ENCODE assay signal across 1 cellular context in the genomic region with DNA sequence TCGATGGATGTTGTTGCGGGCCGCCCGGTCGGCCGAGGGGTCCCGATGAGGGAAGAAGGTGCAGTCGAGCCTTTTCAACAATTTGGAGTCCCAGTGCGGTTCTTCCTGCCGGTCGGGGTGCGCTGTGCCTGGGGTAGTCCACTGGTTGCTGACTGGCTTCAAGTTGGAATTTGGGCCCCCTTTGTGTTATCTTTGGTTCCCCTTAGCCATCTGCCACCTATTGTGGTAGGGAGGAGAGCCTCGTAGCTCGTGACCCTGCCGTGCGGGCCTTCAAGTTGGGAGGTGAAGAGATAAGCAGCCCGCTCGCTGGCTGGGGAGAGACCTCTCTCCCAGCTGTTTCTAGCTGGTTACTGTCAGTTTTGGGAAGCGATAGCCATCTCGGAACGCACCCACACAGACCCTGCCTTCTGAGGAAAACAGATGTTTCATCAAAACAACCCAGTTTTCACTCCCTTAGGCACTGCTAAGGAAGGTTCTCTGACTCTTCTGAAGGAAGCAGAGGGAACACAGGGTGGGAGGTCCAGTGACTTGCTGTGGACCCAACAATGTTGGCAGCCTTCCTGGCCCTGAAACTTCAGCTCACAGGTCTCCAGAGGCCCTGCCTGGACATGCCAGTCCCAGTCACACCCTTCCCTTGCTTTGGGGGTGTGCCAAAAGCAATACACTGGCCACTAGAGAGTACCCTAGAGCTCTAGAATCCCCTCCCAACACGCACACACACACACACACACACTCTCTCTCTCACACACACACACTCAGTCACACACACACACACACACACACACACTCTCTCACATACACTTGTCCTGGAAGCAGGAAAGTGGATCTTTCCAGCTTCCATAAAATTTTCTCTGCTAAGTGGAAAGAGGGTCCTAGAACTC.
TF ChIP-seq lines count a peak whose summit lies in the region.

No MANE protein-coding gene starts in this region.

TF ChIP-seq in K562, 482 proteins besides CTCF, POLR2A, EP300 and RAD21 (continued from another document and continues in another):
- TF ChIP-seq, protein P1, sequence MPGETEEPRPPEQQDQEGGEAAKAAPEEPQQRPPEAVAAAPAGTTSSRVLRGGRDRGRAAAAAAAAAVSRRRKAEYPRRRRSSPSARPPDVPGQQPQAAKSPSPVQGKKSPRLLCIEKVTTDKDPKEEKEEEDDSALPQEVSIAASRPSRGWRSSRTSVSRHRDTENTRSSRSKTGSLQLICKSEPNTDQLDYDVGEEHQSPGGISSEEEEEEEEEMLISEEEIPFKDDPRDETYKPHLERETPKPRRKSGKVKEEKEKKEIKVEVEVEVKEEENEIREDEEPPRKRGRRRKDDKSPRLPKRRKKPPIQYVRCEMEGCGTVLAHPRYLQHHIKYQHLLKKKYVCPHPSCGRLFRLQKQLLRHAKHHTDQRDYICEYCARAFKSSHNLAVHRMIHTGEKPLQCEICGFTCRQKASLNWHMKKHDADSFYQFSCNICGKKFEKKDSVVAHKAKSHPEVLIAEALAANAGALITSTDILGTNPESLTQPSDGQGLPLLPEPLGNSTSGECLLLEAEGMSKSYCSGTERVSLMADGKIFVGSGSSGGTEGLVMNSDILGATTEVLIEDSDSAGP (CRISPR knock-in tag; IDR thresholded peaks at IDR 0.05) = no peak
- no peak for TF ChIP-seq PURB (CRISPR knock-in tag; IDR thresholded peaks at IDR 0.05; ENCODE audit: low read depth)
- peak; percentile 87; the same call in 1 of the 2 replicates for TF ChIP-seq HDAC2 (IDR thresholded peaks at IDR 0.05)
- TF ChIP-seq CCNT2 (IDR thresholded peaks at IDR 0.05; ENCODE audit: borderline replicate concordance, extremely low read depth, insufficient read length, low read depth, low read length) = peak; percentile 60
- TF ChIP-seq KLF6 (CRISPR knock-in tag; IDR thresholded peaks at IDR 0.05; ENCODE audit: borderline replicate concordance) = no peak
- peak; percentile 55; the same call in 1 of the 2 replicates for TF ChIP-seq JUN (IDR thresholded peaks at IDR 0.05; ENCODE audit: borderline replicate concordance, low read depth, low read length)
- no peak for TF ChIP-seq JUN (CRISPR knock-in tag; IDR thresholded peaks at IDR 0.05; ENCODE audit: borderline replicate concordance)
- TF ChIP-seq MXI1 (IDR thresholded peaks at IDR 0.05; ENCODE audit: low read depth, low read length) = peak; percentile 51; the same call in 1 of the 2 replicates
- TF ChIP-seq FOXP1 (CRISPR knock-in tag; IDR thresholded peaks at IDR 0.05) = peak; percentile 68; the same call in 1 of the 2 replicates
- peak; percentile 66; the same call in 1 of the 2 replicates for TF ChIP-seq STAT5A (IDR thresholded peaks at IDR 0.05; ENCODE audit: borderline replicate concordance, low read length)
- TF ChIP-seq MBD2 (IDR thresholded peaks at IDR 0.05; ENCODE audit: borderline replicate concordance, low read depth) = peak; percentile 68
- no peak for TF ChIP-seq KDM2B (CRISPR knock-in tag; IDR thresholded peaks at IDR 0.05)
- no peak for TF ChIP-seq ZNF217 (CRISPR knock-in tag; IDR thresholded peaks at IDR 0.05)
- TF ChIP-seq, protein P2, sequence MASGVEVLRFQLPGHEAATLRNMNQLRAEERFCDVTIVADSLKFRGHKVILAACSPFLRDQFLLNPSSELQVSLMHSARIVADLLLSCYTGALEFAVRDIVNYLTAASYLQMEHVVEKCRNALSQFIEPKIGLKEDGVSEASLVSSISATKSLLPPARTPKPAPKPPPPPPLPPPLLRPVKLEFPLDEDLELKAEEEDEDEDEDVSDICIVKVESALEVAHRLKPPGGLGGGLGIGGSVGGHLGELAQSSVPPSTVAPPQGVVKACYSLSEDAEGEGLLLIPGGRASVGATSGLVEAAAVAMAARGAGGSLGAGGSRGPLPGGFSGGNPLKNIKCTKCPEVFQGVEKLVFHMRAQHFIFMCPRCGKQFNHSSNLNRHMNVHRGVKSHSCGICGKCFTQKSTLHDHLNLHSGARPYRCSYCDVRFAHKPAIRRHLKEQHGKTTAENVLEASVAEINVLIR (CRISPR knock-in tag; IDR thresholded peaks at IDR 0.05) = no peak
- TF ChIP-seq FOXA1 (IDR thresholded peaks at IDR 0.05; ENCODE audit: borderline replicate concordance) = no peak
- TF ChIP-seq TAF7 (tag; IDR thresholded peaks at IDR 0.05) = peak; percentile 16; the same call in 1 of the 2 replicates
- no peak for TF ChIP-seq IFI16 (CRISPR knock-in tag; IDR thresholded peaks at IDR 0.05)
- peak; percentile 18 to 49; a peak in 2 of 4 replicates for TF ChIP-seq ARNT (IDR thresholded peaks at IDR 0.05)
- peak; percentile 75 for TF ChIP-seq TOE1 (IDR thresholded peaks at IDR 0.05; ENCODE audit: borderline replicate concordance)
- TF ChIP-seq TOE1 (CRISPR knock-in tag; IDR thresholded peaks at IDR 0.05; ENCODE audit: borderline replicate concordance, low read depth) = no peak
- no peak for TF ChIP-seq ZNF778 (CRISPR knock-in tag; IDR thresholded peaks at IDR 0.05)
- TF ChIP-seq, protein P3, sequence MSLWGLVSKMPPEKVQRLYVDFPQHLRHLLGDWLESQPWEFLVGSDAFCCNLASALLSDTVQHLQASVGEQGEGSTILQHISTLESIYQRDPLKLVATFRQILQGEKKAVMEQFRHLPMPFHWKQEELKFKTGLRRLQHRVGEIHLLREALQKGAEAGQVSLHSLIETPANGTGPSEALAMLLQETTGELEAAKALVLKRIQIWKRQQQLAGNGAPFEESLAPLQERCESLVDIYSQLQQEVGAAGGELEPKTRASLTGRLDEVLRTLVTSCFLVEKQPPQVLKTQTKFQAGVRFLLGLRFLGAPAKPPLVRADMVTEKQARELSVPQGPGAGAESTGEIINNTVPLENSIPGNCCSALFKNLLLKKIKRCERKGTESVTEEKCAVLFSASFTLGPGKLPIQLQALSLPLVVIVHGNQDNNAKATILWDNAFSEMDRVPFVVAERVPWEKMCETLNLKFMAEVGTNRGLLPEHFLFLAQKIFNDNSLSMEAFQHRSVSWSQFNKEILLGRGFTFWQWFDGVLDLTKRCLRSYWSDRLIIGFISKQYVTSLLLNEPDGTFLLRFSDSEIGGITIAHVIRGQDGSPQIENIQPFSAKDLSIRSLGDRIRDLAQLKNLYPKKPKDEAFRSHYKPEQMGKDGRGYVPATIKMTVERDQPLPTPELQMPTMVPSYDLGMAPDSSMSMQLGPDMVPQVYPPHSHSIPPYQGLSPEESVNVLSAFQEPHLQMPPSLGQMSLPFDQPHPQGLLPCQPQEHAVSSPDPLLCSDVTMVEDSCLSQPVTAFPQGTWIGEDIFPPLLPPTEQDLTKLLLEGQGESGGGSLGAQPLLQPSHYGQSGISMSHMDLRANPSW (CRISPR knock-in tag; IDR thresholded peaks at IDR 0.05) = 0 out of 2 replicates have a peak, but pooled peaks have one; percentile 75
- peak; percentile 36; the same call in 1 of the 2 replicates for TF ChIP-seq ZNF41 (CRISPR knock-in tag; conservative IDR thresholded peaks at IDR 0.05)
- peak; percentile 66; the same call in 1 of the 2 replicates for TF ChIP-seq TCF7 (IDR thresholded peaks at IDR 0.05; ENCODE audit: borderline replicate concordance)
- TF ChIP-seq HOXB6 (CRISPR knock-in tag; IDR thresholded peaks at IDR 0.05; ENCODE audit: borderline replicate concordance) = no peak
- no peak for TF ChIP-seq SETDB1 (IDR thresholded peaks at IDR 0.05; ENCODE audit: low read length)
- peak; percentile 68; the same call in 1 of the 2 replicates for TF ChIP-seq DMBX1 (CRISPR knock-in tag; IDR thresholded peaks at IDR 0.05; ENCODE audit: borderline replicate concordance)
- TF ChIP-seq MTA2 (IDR thresholded peaks at IDR 0.05; ENCODE audit: low read depth) = peak; percentile 44
- TF ChIP-seq EZH2 (IDR thresholded peaks at IDR 0.05; ENCODE audit: borderline replicate concordance, low read depth, low read length) = no peak
- peak; percentile 74 for TF ChIP-seq TAL1 (IDR thresholded peaks at IDR 0.05)
- peak in 1 of 2 experiments; percentile 31; a peak in 1 of 4 replicates for TF ChIP-seq KDM1A (IDR thresholded peaks at IDR 0.05)
- peak; percentile 46 for TF ChIP-seq RB1 (IDR thresholded peaks at IDR 0.05; ENCODE audit: low read depth)
- TF ChIP-seq, protein P4, sequence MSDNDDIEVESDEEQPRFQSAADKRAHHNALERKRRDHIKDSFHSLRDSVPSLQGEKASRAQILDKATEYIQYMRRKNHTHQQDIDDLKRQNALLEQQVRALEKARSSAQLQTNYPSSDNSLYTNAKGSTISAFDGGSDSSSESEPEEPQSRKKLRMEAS (CRISPR knock-in tag; IDR thresholded peaks at IDR 0.05) = no peak
- TF ChIP-seq, protein P5, sequence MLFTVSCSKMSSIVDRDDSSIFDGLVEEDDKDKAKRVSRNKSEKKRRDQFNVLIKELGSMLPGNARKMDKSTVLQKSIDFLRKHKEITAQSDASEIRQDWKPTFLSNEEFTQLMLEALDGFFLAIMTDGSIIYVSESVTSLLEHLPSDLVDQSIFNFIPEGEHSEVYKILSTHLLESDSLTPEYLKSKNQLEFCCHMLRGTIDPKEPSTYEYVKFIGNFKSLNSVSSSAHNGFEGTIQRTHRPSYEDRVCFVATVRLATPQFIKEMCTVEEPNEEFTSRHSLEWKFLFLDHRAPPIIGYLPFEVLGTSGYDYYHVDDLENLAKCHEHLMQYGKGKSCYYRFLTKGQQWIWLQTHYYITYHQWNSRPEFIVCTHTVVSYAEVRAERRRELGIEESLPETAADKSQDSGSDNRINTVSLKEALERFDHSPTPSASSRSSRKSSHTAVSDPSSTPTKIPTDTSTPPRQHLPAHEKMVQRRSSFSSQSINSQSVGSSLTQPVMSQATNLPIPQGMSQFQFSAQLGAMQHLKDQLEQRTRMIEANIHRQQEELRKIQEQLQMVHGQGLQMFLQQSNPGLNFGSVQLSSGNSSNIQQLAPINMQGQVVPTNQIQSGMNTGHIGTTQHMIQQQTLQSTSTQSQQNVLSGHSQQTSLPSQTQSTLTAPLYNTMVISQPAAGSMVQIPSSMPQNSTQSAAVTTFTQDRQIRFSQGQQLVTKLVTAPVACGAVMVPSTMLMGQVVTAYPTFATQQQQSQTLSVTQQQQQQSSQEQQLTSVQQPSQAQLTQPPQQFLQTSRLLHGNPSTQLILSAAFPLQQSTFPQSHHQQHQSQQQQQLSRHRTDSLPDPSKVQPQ (CRISPR knock-in tag; IDR thresholded peaks at IDR 0.05; ENCODE audit: borderline replicate concordance) = no peak
- peak; percentile 77 for TF ChIP-seq ATF7 (IDR thresholded peaks at IDR 0.05)
- no peak for TF ChIP-seq ZFP30 (CRISPR knock-in tag; IDR thresholded peaks at IDR 0.05; ENCODE audit: borderline replicate concordance)
- peak; percentile 82 for TF ChIP-seq PML (IDR thresholded peaks at IDR 0.05; ENCODE audit: low read length)
- 0 out of 2 replicates have a peak, but pooled peaks have one; percentile 8 for TF ChIP-seq ZNF57 (CRISPR knock-in tag; IDR thresholded peaks at IDR 0.05)
- TF ChIP-seq, protein P6, sequence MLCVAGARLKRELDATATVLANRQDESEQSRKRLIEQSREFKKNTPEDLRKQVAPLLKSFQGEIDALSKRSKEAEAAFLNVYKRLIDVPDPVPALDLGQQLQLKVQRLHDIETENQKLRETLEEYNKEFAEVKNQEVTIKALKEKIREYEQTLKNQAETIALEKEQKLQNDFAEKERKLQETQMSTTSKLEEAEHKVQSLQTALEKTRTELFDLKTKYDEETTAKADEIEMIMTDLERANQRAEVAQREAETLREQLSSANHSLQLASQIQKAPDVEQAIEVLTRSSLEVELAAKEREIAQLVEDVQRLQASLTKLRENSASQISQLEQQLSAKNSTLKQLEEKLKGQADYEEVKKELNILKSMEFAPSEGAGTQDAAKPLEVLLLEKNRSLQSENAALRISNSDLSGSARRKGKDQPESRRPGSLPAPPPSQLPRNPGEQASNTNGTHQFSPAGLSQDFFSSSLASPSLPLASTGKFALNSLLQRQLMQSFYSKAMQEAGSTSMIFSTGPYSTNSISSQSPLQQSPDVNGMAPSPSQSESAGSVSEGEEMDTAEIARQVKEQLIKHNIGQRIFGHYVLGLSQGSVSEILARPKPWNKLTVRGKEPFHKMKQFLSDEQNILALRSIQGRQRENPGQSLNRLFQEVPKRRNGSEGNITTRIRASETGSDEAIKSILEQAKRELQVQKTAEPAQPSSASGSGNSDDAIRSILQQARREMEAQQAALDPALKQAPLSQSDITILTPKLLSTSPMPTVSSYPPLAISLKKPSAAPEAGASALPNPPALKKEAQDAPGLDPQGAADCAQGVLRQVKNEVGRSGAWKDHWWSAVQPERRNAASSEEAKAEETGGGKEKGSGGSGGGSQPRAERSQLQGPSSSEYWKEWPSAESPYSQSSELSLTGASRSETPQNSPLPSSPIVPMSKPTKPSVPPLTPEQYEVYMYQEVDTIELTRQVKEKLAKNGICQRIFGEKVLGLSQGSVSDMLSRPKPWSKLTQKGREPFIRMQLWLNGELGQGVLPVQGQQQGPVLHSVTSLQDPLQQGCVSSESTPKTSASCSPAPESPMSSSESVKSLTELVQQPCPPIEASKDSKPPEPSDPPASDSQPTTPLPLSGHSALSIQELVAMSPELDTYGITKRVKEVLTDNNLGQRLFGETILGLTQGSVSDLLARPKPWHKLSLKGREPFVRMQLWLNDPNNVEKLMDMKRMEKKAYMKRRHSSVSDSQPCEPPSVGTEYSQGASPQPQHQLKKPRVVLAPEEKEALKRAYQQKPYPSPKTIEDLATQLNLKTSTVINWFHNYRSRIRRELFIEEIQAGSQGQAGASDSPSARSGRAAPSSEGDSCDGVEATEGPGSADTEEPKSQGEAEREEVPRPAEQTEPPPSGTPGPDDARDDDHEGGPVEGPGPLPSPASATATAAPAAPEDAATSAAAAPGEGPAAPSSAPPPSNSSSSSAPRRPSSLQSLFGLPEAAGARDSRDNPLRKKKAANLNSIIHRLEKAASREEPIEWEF (CRISPR knock-in tag; IDR thresholded peaks at IDR 0.05) = no peak
- TF ChIP-seq ZSCAN29 (IDR thresholded peaks at IDR 0.05) = peak; percentile 61; the same call in 1 of the 2 replicates
- TF ChIP-seq, protein P7, sequence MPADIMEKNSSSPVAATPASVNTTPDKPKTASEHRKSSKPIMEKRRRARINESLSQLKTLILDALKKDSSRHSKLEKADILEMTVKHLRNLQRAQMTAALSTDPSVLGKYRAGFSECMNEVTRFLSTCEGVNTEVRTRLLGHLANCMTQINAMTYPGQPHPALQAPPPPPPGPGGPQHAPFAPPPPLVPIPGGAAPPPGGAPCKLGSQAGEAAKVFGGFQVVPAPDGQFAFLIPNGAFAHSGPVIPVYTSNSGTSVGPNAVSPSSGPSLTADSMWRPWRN (IDR thresholded peaks at IDR 0.05; ENCODE audit: low read depth) = peak; percentile 75; the same call in 1 of the 2 replicates
- TF ChIP-seq CTBP1 (IDR thresholded peaks at IDR 0.05; ENCODE audit: borderline replicate concordance) = peak; percentile 96
- TF ChIP-seq ZBED1 (IDR thresholded peaks at IDR 0.05) = no peak; the same call in 1 of the 2 replicates
- no peak for TF ChIP-seq RBM25 (IDR thresholded peaks at IDR 0.05; ENCODE audit: low read depth, low read length, severe bottlenecking)
- no peak for TF ChIP-seq ZNF224 (CRISPR knock-in tag; IDR thresholded peaks at IDR 0.05)
- TF ChIP-seq ZNF165 (CRISPR knock-in tag; IDR thresholded peaks at IDR 0.05; ENCODE audit: borderline replicate concordance) = no peak
